ENCODE assay signal across 9 cellular contexts in genomic region chr10:50416181-50416824, GRCh38.
A peak's percentile ranks its signal among the peaks of the same experiment; 100 is the strongest.
DNase-seq lines count a peak whose midpoint lies in the region; ATAC-seq and TF ChIP-seq lines count a peak whose summit lies in the region.
"Had no signal": no experiment of that assay in that cellular context is flagged by ENCODE, and none has a peak within 500 bp of the region (broad histone marks: within the 10 kb centered on the region; RNA-seq: fewer than 3 reads in every experiment).

No MANE protein-coding gene starts in this region.

- no peaks in the 10 kb centered on the region for H3K9me3 Mint-ChIP-seq in stimulated activated naive CD8-positive, alpha-beta T cell treated with anti-CD3 and anti-CD28 coated beads, Interleukin-15, amount 100 ng/mL, for 72 hours
- H3K9me3 Mint-ChIP-seq: stimulated activated naive B cell treated with anti-CD40 and anti-IgM and Interleukin-4, amounts not matched to agents 10 μg/mL and 1 μg/mL and 100 μg/mL, for 72 hours had no signal

- H4K20me1 ChIP-seq in OCI-LY3 (ENCODE audit: insufficient read depth, low read length) = no peaks in the 10 kb centered on the region

- H3K4me2 ChIP-seq in OCI-LY3 (ENCODE audit: low read length) (peak overlapping the region; percentile 100), skeletal muscle satellite cell (ENCODE audit: low read length) (peak overlapping the region; percentile 84)

- H3K4me3 ChIP-seq in GM06990 (replicated peaks; ENCODE audit: low read depth, low read length) (peak overlapping the region; percentile 89), OCI-LY3 (ENCODE audit: low read length) (no peak overlapping the region), fibroblast of mammary gland (ENCODE audit: control insufficient read depth, low read depth, low read length) (peak overlapping the region; percentile 16), skeletal muscle satellite cell (ENCODE audit: low read length) (peak overlapping the region; percentile 82)

- peaks cover 33% of the 10 kb centered on the region for H3K4me1 Mint-ChIP-seq in stimulated activated naive CD8-positive, alpha-beta T cell treated with anti-CD3 and anti-CD28 coated beads, Interleukin-15, amount 100 ng/mL, for 72 hours

- no peak overlapping the region for H3K27ac ChIP-seq in OCI-LY3 (ENCODE audit: low read length)

- H3K4me1 ChIP-seq in OCI-LY3 (ENCODE audit: low read length) = peaks cover 17% of the 10 kb centered on the region
- peaks cover 18% of the 10 kb centered on the region for H3K4me1 ChIP-seq in skeletal muscle satellite cell (ENCODE audit: control insufficient read depth, insufficient read depth, low read length)

- no peaks in the 10 kb centered on the region for H3K36me3 ChIP-seq in GM06990 (ENCODE audit: control insufficient read depth, insufficient read depth, low read length)
- H3K36me3 ChIP-seq in OCI-LY3 (replicated peaks; ENCODE audit: low read depth, low read length) = no peaks in the 10 kb centered on the region
- no peaks in the 10 kb centered on the region for H3K36me3 ChIP-seq in skeletal muscle satellite cell (ENCODE audit: insufficient read depth, low read length)

- no peak overlapping the region for H3K4me3 Mint-ChIP-seq in stimulated activated naive CD8-positive, alpha-beta T cell treated with anti-CD3 and anti-CD28 coated beads, Interleukin-15, amount 100 ng/mL, for 72 hours
- H3K4me3 Mint-ChIP-seq: stimulated activated naive B cell treated with anti-CD40 and anti-IgM and Interleukin-4, amounts not matched to agents 10 μg/mL and 1 μg/mL and 100 μg/mL, for 72 hours had no signal

- H3K9me3 ChIP-seq in OCI-LY3 (ENCODE audit: insufficient read depth, low read length) (no peaks in the 10 kb centered on the region), skeletal muscle satellite cell (replicated peaks; ENCODE audit: low read length) (no peaks in the 10 kb centered on the region)

- TF ChIP-seq CTCF in GM06990 (IDR thresholded peaks at IDR 0.05; ENCODE audit: insufficient read depth, low read length, poor library complexity, severe bottlenecking) = no peak
- TF ChIP-seq CTCF in OCI-LY3 (IDR thresholded peaks at IDR 0.05; ENCODE audit: low read depth, low read length) = peak; percentile 20
- TF ChIP-seq CTCF in fibroblast of mammary gland (conservative IDR thresholded peaks at IDR 0.05; ENCODE audit: control insufficient read depth, insufficient read depth, low read depth, low read length) = peak; percentile 18

- DNase-seq in GM06990 (ENCODE audit: extremely low read depth, insufficient read length) = no peak
- DNase-seq in fibroblast of mammary gland (ENCODE audit: low read depth) = peak; percentile 49
- no peak for DNase-seq in HT-29 (ENCODE audit: low spot score)
- no peak for DNase-seq in stimulated activated naive CD8-positive, alpha-beta T cell treated with anti-CD3 and anti-CD28 coated beads, Interleukin-15, amount 100 ng/mL, for 72 hours
- DNase-seq: activated T-cell treated with anti-CD3 and anti-CD28 coated beads, Interleukin-2, amount 50 U/mL, for 48 hours; stimulated activated naive B cell treated with anti-CD40 and anti-IgM and Interleukin-4, amounts not matched to agents 10 μg/mL and 1 μg/mL and 100 μg/mL, for 72 hours had no signal

- H3K27me3 ChIP-seq in GM06990 (replicated peaks; ENCODE audit: control insufficient read depth, insufficient read depth, low read length) (no peaks in the 10 kb centered on the region), OCI-LY3 (ENCODE audit: low read depth, low read length) (peaks cover 6% of the 10 kb centered on the region), skeletal muscle satellite cell (ENCODE audit: control insufficient read depth, insufficient read depth, low read length) (no peaks in the 10 kb centered on the region)

- peaks cover 10% of the 10 kb centered on the region; the same call in 1 of the 2 replicates for H3K79me2 ChIP-seq in OCI-LY3 (ENCODE audit: low read length)

- no peak for ATAC-seq in HG03097 (IDR thresholded peaks at IDR 0.05; ENCODE audit: low FRiP score, unreplicated experiment)
- no peak for ATAC-seq in stimulated activated naive CD8-positive, alpha-beta T cell treated with anti-CD3 and anti-CD28 coated beads, Interleukin-15, amount 100 ng/mL, for 72 hours
- ATAC-seq: stimulated activated naive B cell treated with anti-CD40 and anti-IgM and Interleukin-4, amounts not matched to agents 10 μg/mL and 1 μg/mL and 100 μg/mL, for 72 hours had no signal

- H3K27ac Mint-ChIP-seq in stimulated activated naive CD8-positive, alpha-beta T cell treated with anti-CD3 and anti-CD28 coated beads, Interleukin-15, amount 100 ng/mL, for 72 hours = no peak overlapping the region
- H3K27ac Mint-ChIP-seq: stimulated activated naive B cell treated with anti-CD40 and anti-IgM and Interleukin-4, amounts not matched to agents 10 μg/mL and 1 μg/mL and 100 μg/mL, for 72 hours had no signal

- no peak overlapping the region for H2AFZ ChIP-seq in OCI-LY3 (ENCODE audit: low read depth, low read length)

- H3K9ac ChIP-seq in OCI-LY3 (ENCODE audit: low read length) (no peak overlapping the region), skeletal muscle satellite cell (ENCODE audit: low read depth, low read length) (peak overlapping the region; percentile 88)

- no peaks in the 10 kb centered on the region for H3K27me3 Mint-ChIP-seq in stimulated activated naive CD8-positive, alpha-beta T cell treated with anti-CD3 and anti-CD28 coated beads, Interleukin-15, amount 100 ng/mL, for 72 hours
- H3K27me3 Mint-ChIP-seq: stimulated activated naive B cell treated with anti-CD40 and anti-IgM and Interleukin-4, amounts not matched to agents 10 μg/mL and 1 μg/mL and 100 μg/mL, for 72 hours had no signal
